1 cellular context compared by ENCODE assay signal in the genomic region with DNA sequence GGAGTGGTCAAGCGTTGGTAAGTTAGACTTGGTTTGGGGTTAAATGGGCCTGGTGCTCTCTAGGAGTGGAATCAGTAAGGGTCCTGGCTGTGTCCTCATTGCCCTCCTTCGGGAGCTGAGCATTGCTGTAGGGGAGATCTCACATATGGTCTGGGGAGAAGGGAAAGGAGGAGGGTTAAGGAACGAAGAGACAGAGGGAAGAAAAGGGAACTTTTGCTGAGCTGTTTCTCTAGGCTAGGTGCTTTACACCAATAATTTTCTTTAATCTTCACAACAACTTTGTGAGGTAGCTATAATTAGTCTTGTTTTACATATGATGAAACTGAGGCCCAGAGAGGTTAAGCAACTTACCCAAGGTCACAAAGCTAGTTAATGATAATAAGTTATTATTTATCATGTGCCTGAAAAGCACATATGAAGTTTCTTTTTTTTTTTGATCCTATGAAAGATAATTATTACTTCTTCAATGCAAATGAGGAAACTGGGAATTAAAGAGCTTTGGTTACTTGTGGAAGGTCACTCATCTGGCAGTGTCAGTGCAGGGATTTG.
TF ChIP-seq lines count a peak whose summit lies in the region.

No MANE protein-coding gene starts in this region.

TF ChIP-seq in WTC11, 78 proteins besides CTCF, POLR2A, EP300 and RAD21 (continued from another document):
- TF ChIP-seq, protein P1, sequence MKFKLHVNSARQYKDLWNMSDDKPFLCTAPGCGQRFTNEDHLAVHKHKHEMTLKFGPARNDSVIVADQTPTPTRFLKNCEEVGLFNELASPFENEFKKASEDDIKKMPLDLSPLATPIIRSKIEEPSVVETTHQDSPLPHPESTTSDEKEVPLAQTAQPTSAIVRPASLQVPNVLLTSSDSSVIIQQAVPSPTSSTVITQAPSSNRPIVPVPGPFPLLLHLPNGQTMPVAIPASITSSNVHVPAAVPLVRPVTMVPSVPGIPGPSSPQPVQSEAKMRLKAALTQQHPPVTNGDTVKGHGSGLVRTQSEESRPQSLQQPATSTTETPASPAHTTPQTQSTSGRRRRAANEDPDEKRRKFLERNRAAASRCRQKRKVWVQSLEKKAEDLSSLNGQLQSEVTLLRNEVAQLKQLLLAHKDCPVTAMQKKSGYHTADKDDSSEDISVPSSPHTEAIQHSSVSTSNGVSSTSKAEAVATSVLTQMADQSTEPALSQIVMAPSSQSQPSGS (CRISPR knock-in tag; IDR thresholded peaks at IDR 0.05; ENCODE audit: borderline replicate concordance, low read depth) = no peak
- TF ChIP-seq IRF1 (CRISPR knock-in tag; IDR thresholded peaks at IDR 0.05) = no peak
- no peak for TF ChIP-seq SMAD3 (CRISPR knock-in tag; IDR thresholded peaks at IDR 0.05; ENCODE audit: borderline replicate concordance)
- TF ChIP-seq CBFB (CRISPR knock-in tag; IDR thresholded peaks at IDR 0.05; ENCODE audit: low read depth) = no peak
- TF ChIP-seq, protein P2, sequence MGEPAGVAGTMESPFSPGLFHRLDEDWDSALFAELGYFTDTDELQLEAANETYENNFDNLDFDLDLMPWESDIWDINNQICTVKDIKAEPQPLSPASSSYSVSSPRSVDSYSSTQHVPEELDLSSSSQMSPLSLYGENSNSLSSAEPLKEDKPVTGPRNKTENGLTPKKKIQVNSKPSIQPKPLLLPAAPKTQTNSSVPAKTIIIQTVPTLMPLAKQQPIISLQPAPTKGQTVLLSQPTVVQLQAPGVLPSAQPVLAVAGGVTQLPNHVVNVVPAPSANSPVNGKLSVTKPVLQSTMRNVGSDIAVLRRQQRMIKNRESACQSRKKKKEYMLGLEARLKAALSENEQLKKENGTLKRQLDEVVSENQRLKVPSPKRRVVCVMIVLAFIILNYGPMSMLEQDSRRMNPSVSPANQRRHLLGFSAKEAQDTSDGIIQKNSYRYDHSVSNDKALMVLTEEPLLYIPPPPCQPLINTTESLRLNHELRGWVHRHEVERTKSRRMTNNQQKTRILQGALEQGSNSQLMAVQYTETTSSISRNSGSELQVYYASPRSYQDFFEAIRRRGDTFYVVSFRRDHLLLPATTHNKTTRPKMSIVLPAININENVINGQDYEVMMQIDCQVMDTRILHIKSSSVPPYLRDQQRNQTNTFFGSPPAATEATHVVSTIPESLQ (CRISPR knock-in tag; IDR thresholded peaks at IDR 0.05) = no peak
- no peak for TF ChIP-seq CREB1 (CRISPR knock-in tag; IDR thresholded peaks at IDR 0.05)
- TF ChIP-seq, protein P3, sequence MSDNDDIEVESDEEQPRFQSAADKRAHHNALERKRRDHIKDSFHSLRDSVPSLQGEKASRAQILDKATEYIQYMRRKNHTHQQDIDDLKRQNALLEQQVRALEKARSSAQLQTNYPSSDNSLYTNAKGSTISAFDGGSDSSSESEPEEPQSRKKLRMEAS (CRISPR knock-in tag; IDR thresholded peaks at IDR 0.05) = no peak
- no peak for TF ChIP-seq SP1 (CRISPR knock-in tag; conservative IDR thresholded peaks at IDR 0.05)
